ENCODE assay signal across 8 cellular contexts in genomic region chr1:211680752-211681327, GRCh38. TPM values are rescaled to one million over a fixed set of nuclear protein-coding genes. Genes with fewer than 3 reads are reported as not detected.
DNase-seq lines count a peak whose midpoint lies in the region; ATAC-seq, FAIRE-seq and TF ChIP-seq lines count a peak whose summit lies in the region.

No MANE protein-coding gene starts in this region.

- in situ Hi-C loops in gastrocnemius medialis (cut with MboI; ENCODE audit: low sequenced_read_pairs in 4 of 4) = loop anchor here in 2 of 4 donors (10.0 to 25.0 kb wide), 4 partner anchors 154 to 756 kb away; partner anchors contain the start of genes DTL (in 1 of the 2), INTS7 (in 1 of the 2), LPGAT1 (in 1 of the 2) and NENF (in 1 of the 2)

- H3K27ac Mint-ChIP-seq in T-helper 1 cell treated with Interleukin-12 subunit alpha and Interleukin-12 subunit beta and Interleukin-4 antibody, amounts not matched to agents 30 μg/mL and 1 μg/mL, for 36 hours = peak overlapping the region; percentile 87
- H3K27ac Mint-ChIP-seq in activated naive CD8-positive, alpha-beta T cell treated with anti-CD3 and anti-CD28 coated beads, Interleukin-2, amount 50 U/mL, for 24 hours = peak overlapping the region; percentile 53

- peaks cover under 1 to 2% of the 10 kb centered on the region in 2 donors for H3K4me1 ChIP-seq in gastrocnemius medialis

- peaks cover 14% of the 10 kb centered on the region for H3K4me1 Mint-ChIP-seq in T-helper 1 cell treated with Interleukin-12 subunit alpha and Interleukin-12 subunit beta and Interleukin-4 antibody, amounts not matched to agents 30 μg/mL and 1 μg/mL, for 36 hours (ENCODE audit: low read depth)
- peaks cover 16% of the 10 kb centered on the region for H3K4me1 Mint-ChIP-seq in activated naive CD8-positive, alpha-beta T cell treated with anti-CD3 and anti-CD28 coated beads, Interleukin-2, amount 50 U/mL, for 24 hours

- peak overlapping the region; percentile 6 for H3K4me3 Mint-ChIP-seq in T-helper 1 cell treated with Interleukin-12 subunit alpha and Interleukin-12 subunit beta and Interleukin-4 antibody, amounts not matched to agents 30 μg/mL and 1 μg/mL, for 36 hours
- H3K4me3 Mint-ChIP-seq in activated naive CD8-positive, alpha-beta T cell treated with anti-CD3 and anti-CD28 coated beads, Interleukin-2, amount 50 U/mL, for 24 hours = no peak overlapping the region

- no peaks in the 10 kb centered on the region for H3K36me3 Mint-ChIP-seq in T-helper 1 cell treated with Interleukin-12 subunit alpha and Interleukin-12 subunit beta and Interleukin-4 antibody, amounts not matched to agents 30 μg/mL and 1 μg/mL, for 36 hours (ENCODE audit: low read depth)
- H3K36me3 Mint-ChIP-seq in activated naive CD8-positive, alpha-beta T cell treated with anti-CD3 and anti-CD28 coated beads, Interleukin-2, amount 50 U/mL, for 24 hours (ENCODE audit: low read depth) = no peaks in the 10 kb centered on the region

- H3K9me3 ChIP-seq in gastrocnemius medialis = no peaks in the 10 kb centered on the region

- TF ChIP-seq CTCF in gastrocnemius medialis (IDR thresholded peaks at IDR 0.05 in 4 of 5, conservative IDR thresholded peaks at IDR 0.05 in 1 of 5) = peak; percentile 38 to 75 (median 62)

- peak; percentile 91 for FAIRE-seq in GM18507 (lab: Jason Lieb, UNC)

- H3K9me3 Mint-ChIP-seq in T-helper 1 cell treated with Interleukin-12 subunit alpha and Interleukin-12 subunit beta and Interleukin-4 antibody, amounts not matched to agents 30 μg/mL and 1 μg/mL, for 36 hours = no peaks in the 10 kb centered on the region
- H3K9me3 Mint-ChIP-seq in activated naive CD8-positive, alpha-beta T cell treated with anti-CD3 and anti-CD28 coated beads, Interleukin-2, amount 50 U/mL, for 24 hours = no peaks in the 10 kb centered on the region

- H3K27me3 ChIP-seq in gastrocnemius medialis = no peaks in the 10 kb centered on the region

- TF ChIP-seq POLR2A in gastrocnemius medialis (IDR thresholded peaks at IDR 0.05) = no peak

- DNase-seq in 8988T = peak; percentile 61
- DNase-seq in GM18507 (ENCODE audit: extremely low spot score, insufficient read length, low read depth) = peak; percentile 54
- peak; percentile 18 to 30 for DNase-seq in NCI-H187 (lab: John Stamatoyannopoulos, UW)
- peak; percentile 66 for DNase-seq in activated naive CD8-positive, alpha-beta T cell treated with anti-CD3 and anti-CD28 coated beads, Interleukin-2, amount 50 U/mL, for 24 hours
- DNase-seq in left ventricle myocardium superior = peak; percentile 76
- peak; percentile 15 to 44 for DNase-seq in gastrocnemius medialis

- H3K36me3 ChIP-seq in gastrocnemius medialis = no peaks in the 10 kb centered on the region

- H3K27ac ChIP-seq in gastrocnemius medialis = no peak overlapping the region

- H3K4me3 ChIP-seq in gastrocnemius medialis = no peak overlapping the region

- peaks cover 6% of the 10 kb centered on the region for H3K27me3 Mint-ChIP-seq in T-helper 1 cell treated with Interleukin-12 subunit alpha and Interleukin-12 subunit beta and Interleukin-4 antibody, amounts not matched to agents 30 μg/mL and 1 μg/mL, for 36 hours (ENCODE audit: low read depth)
- no peaks in the 10 kb centered on the region for H3K27me3 Mint-ChIP-seq in activated naive CD8-positive, alpha-beta T cell treated with anti-CD3 and anti-CD28 coated beads, Interleukin-2, amount 50 U/mL, for 24 hours

- intact Hi-C loops in left ventricle myocardium superior (cut with micrococcal nuclease) (loop anchor here (10.0 kb wide), 1 partner anchor 794 kb away; no protein-coding TSS in a partner anchor), gastrocnemius medialis (cut with DNase I; ENCODE audit: low total_unique reads) (loop anchor here (1.0 to 5.0 kb wide), 3 partner anchors 149 to 686 kb away; partner anchors contain the start of gene LPGAT1)

- ATAC-seq in HG02973 (IDR thresholded peaks at IDR 0.05; ENCODE audit: unreplicated experiment) (peak; percentile 81), left ventricle myocardium superior (peak; percentile 91), gastrocnemius medialis (peak; percentile 75 to 84)
- ATAC-seq in activated naive CD8-positive, alpha-beta T cell treated with anti-CD3 and anti-CD28 coated beads, Interleukin-2, amount 50 U/mL, for 24 hours = peak; percentile 92

RNA-seq across cellular contexts. Expression of gene NEK2, which starts 5.4 kb away (rescaled TPM):
- total RNA-seq in left ventricle myocardium superior (0.25 TPM), gastrocnemius medialis (not detected)

Comparison
In these comparisons a context has a peak if more than half of its experiments do, and no peak if none do; other contexts are left out.
1. DNase-seq: peak in every context shown above with its lines; median percentile 76 in left ventricle myocardium superior; 66 in activated naive CD8-positive, alpha-beta T cell treated with anti-CD3 and anti-CD28 coated beads, Interleukin-2, amount 50 U/mL, for 24 hours; 61 in 8988T; 54 in GM18507; 30 in gastrocnemius medialis; 24 in NCI-H187.